8 cellular contexts compared by ENCODE assay signal in the genomic region with DNA sequence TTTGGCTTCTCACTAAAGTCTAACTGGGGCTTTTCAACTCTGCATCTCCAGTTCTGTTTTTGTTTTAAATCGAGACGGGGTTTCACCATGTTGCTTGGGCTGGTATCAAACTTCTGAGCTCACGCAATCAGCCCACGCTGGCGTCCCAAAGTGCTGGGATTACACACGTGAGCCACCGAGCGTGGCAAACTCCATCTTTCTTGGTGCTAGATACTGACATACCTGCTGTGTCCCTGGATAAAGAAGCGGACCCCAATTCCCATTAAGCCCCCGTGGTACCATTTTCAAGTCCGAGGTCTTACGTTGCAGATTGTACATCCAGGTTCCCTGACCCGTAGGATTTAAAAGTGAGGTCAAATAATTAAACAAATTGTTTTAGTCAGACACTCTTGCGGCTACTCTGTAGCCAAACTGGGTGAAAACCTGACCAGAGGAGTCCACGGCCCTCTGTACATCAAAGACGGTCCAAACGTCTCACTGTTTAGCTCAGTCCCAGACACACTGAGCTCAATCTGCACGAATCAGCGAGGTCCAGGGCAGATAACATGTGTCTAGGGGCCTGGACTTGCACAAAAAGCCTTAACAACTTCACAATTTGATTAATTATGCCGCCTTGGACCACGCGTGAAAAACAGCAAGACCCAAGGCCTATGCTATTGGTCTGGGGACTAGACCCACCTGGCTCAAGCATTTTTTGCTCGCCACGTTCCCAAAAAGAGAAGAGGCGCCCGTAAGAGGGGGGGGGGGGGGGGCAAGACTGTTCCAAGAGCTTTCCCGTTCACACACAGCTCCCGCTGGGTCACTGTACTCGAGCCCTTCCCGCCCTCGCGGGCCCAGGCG. TPM values are rescaled to one million over a fixed set of nuclear protein-coding genes. Genes with fewer than 3 reads are reported as not detected.
DNase-seq lines count a peak whose midpoint lies in the region; ATAC-seq, FAIRE-seq and TF ChIP-seq lines count a peak whose summit lies in the region.

No MANE protein-coding gene starts in this region.

- no peak overlapping the region for H2BK120ac ChIP-seq in H1 (replicated peaks; ENCODE audit: low read depth, low read length)

- peak overlapping the region; percentile 97 for H3K4me3 ChIP-seq in BE2C (ENCODE audit: low read depth, low read length)
- peak overlapping the region; percentile 95 to 99 (median 98) for H3K4me3 ChIP-seq in H1 (ENCODE audit: extremely low read depth in 1 of 4, insufficient read depth in 2 of 4, low read depth in 3 of 4, low read length in 4 of 4)
- H3K4me3 ChIP-seq in mononuclear cell (ENCODE audit: low read length), result peak overlapping the region; percentile 100
- peak overlapping the region; percentile 38 to 99 (median 99) for H3K4me3 ChIP-seq in thyroid gland (replicated peaks in 1 of 3)

- H2AK5ac ChIP-seq in H1 (ENCODE audit: low read depth, low read length), result peak overlapping the region; percentile 83; the same call in 1 of the 2 replicates

- H3K27me3 ChIP-seq in BE2C (no peaks in the 10 kb centered on the region), H1 (replicated peaks in 1 of 4; ENCODE audit: control insufficient read depth in 3 of 4, extremely low read depth in 1 of 4, insufficient read depth in 3 of 4, low read length in 3 of 4) (no peaks in the 10 kb centered on the region), mononuclear cell (ENCODE audit: insufficient read depth, low read length) (no peaks in the 10 kb centered on the region), thyroid gland (no peaks in the 10 kb centered on the region)

- peak overlapping the region; percentile 85 for H4K91ac ChIP-seq in H1 (replicated peaks; ENCODE audit: insufficient read length, low read length)

- TF ChIP-seq POLR2A in H1 (IDR thresholded peaks at IDR 0.05; ENCODE audit: control extremely low read depth in 1 of 2, low read depth in 2 of 2, low read length in 2 of 2), result no peak
- TF ChIP-seq POLR2A in thyroid gland (IDR thresholded peaks at IDR 0.05), result no peak
- TF ChIP-seq POLR2A in H54 (IDR thresholded peaks at IDR 0.05; ENCODE audit: low read depth, low read length), result no peak

- peak overlapping the region; percentile 80 for H3K4ac ChIP-seq in H1 (replicated peaks; ENCODE audit: insufficient read length, low read depth, low read length)

- 51% methylated on average over 22 of the region's 33 CpGs; no CpG with 5 or more reads in 1 of the 2 experiments for WGBS in H1 (ENCODE audit: extremely low coverage in 1 of 2, insufficient coverage in 1 of 2, insufficient read length in 1 of 2, insufficient replicate concordance in 2 of 2, low coverage in 1 of 2, low lambda C conversion rate in 2 of 2, missing lambda C conversion rate in 1 of 2), 2 experiments
- 29 to 30% methylated on average over 28 to 32 of the region's 33 CpGs for WGBS in thyroid gland, 2 donors

- peak overlapping the region; percentile 98 for H4K5ac ChIP-seq in H1 (ENCODE audit: insufficient read length, low read depth, low read length)

- H3K23ac ChIP-seq in H1 (ENCODE audit: insufficient read length), result no peak overlapping the region

- intact Hi-C loops in thyroid gland (cut with DNase I), result no loop called here

- H3K56ac ChIP-seq in H1 (replicated peaks; ENCODE audit: insufficient read length, low read depth, low read length), result peak overlapping the region; percentile 89

- H2BK20ac ChIP-seq in H1 (ENCODE audit: low read length), result no peak overlapping the region

- TF ChIP-seq EP300 in H1 (IDR thresholded peaks at IDR 0.05; ENCODE audit: borderline replicate concordance in 1 of 2, low read depth in 2 of 2, low read length in 2 of 2), result no peak

- peak overlapping the region; percentile 93; the same call in 1 of the 2 replicates for H4K8ac ChIP-seq in H1 (ENCODE audit: extremely low read depth, insufficient read depth, low read length)

- ATAC-seq in GM21723 (IDR thresholded peaks at IDR 0.05; ENCODE audit: unreplicated experiment) (peak; percentile 0), GM18909 (IDR thresholded peaks at IDR 0.05; ENCODE audit: poor library complexity, unreplicated experiment) (no peak)

- H3K79me1 ChIP-seq in H1 (ENCODE audit: low read depth, low read length), result peaks cover 6% of the 10 kb centered on the region; the same call in 1 of the 2 replicates

- H3K4me1 ChIP-seq in BE2C, result peaks cover 3% of the 10 kb centered on the region
- peaks cover 0 to 13% (median 6%) of the 10 kb centered on the region in 4 experiments; a peak in 4 of 7 replicates for H3K4me1 ChIP-seq in H1 (replicated peaks in 1 of 4; ENCODE audit: control insufficient read depth in 3 of 4, insufficient read depth in 4 of 4, low read length in 3 of 4)
- H3K4me1 ChIP-seq in mononuclear cell (ENCODE audit: insufficient read depth, low read length), result peaks cover 48% of the 10 kb centered on the region
- peaks cover 20 to 38% of the 10 kb centered on the region in 2 donors for H3K4me1 ChIP-seq in thyroid gland

- no peak overlapping the region for H2AFZ ChIP-seq in H1 (ENCODE audit: low read length)

- H3K23me2 ChIP-seq in H1 (ENCODE audit: low read depth, low read length), result peaks cover 4% of the 10 kb centered on the region; the same call in 1 of the 2 replicates

- peak overlapping the region; percentile 94 to 99 for H3K4me2 ChIP-seq in H1 (ENCODE audit: insufficient read depth in 1 of 2, low read depth in 2 of 2, low read length in 2 of 2)

- DNase-seq in BE2C, result peak; percentile 31
- peak; percentile 68 for DNase-seq in SK-N-DZ (ENCODE audit: low spot score)
- DNase-seq in H1 (ENCODE audit: low read depth in 1 of 2, low spot score in 2 of 2), result no peak
- peak in 1 of 2 donors; percentile 21 for DNase-seq in thyroid gland
- no peak for DNase-seq in H54 (ENCODE audit: insufficient read length, low spot score)

- TF ChIP-seq RAD21 in H1 (IDR thresholded peaks at IDR 0.05 in 1 of 2, conservative IDR thresholded peaks at IDR 0.05 in 1 of 2; ENCODE audit: low read depth in 2 of 2, low read length in 2 of 2), result no peak

- TF ChIP-seq CTCF in BE2C (IDR thresholded peaks at IDR 0.05; ENCODE audit: low read depth, low read length) (no peak), H1 (IDR thresholded peaks at IDR 0.05; ENCODE audit: control extremely low read depth in 1 of 3, insufficient read depth in 1 of 3, low read depth in 1 of 3, low read length in 3 of 3) (no peak), thyroid gland (IDR thresholded peaks at IDR 0.05) (no peak)

- peaks cover 4 to 19% of the 10 kb centered on the region in 2 experiments for H4K20me1 ChIP-seq in H1 (replicated peaks in 1 of 2; ENCODE audit: control insufficient read depth in 1 of 2, insufficient read depth in 2 of 2, low read length in 2 of 2)

- 0 out of 2 replicates have a peak overlapping the region, but pooled peaks have one; percentile 3 for H2BK15ac ChIP-seq in H1 (ENCODE audit: low read length)

- H3K18ac ChIP-seq in H1 (ENCODE audit: extremely low read depth, low read length), result peak overlapping the region; percentile 96

- H2BK12ac ChIP-seq in H1 (ENCODE audit: low read depth, low read length), result no peak overlapping the region

- peaks cover 43% of the 10 kb centered on the region for H3K36me3 ChIP-seq in BE2C
- peaks cover 12 to 38% (median 22%) of the 10 kb centered on the region in 4 experiments for H3K36me3 ChIP-seq in H1 (ENCODE audit: control insufficient read depth in 2 of 4, insufficient read depth in 4 of 4, low read length in 3 of 4)
- H3K36me3 ChIP-seq in thyroid gland, result peaks cover 5 to 16% of the 10 kb centered on the region in 2 donors

- peaks cover 34 to 92% of the 10 kb centered on the region in 2 experiments for H3K79me2 ChIP-seq in H1 (ENCODE audit: control insufficient read depth in 1 of 2, insufficient read depth in 2 of 2, low read length in 2 of 2)

- peak overlapping the region; percentile 93 to 97 (median 96) for H3K9ac ChIP-seq in H1 (replicated peaks in 1 of 4; ENCODE audit: extremely low read depth in 1 of 4, low read depth in 3 of 4, low read length in 3 of 4)

- POLR2A ChIA-PET in H1 (lab: Charles Lee; ENCODE audit: partially characterized antibody), result interaction anchor here (0.6 to 6.4 kb wide), 61 partner anchors 8 to 639 kb away, joined by 3 to 160 read pairs (median 4); partner anchors contain the start of genes ACO1, APTX, B4GALT1 and BAG1

- H3K27ac ChIP-seq in H1 (ENCODE audit: low read depth, low read length) (peak overlapping the region; percentile 94), thyroid gland (peak overlapping the region; percentile 94 to 100 (median 100))

- H3K14ac ChIP-seq in H1 (ENCODE audit: insufficient read length), result peak overlapping the region; percentile 50

- no peak for FAIRE-seq in H1 (lab: Jason Lieb, UNC)
- no peak for FAIRE-seq in H54 (lab: Jason Lieb, UNC)

- CTCF ChIA-PET in H1 (lab: Charles Lee; ENCODE audit: partially characterized antibody), result interaction anchor here (0.6 to 1.2 kb wide), 4 partner anchors 9 to 202 kb away, joined by 3 to 6 read pairs (median 3); no protein-coding TSS in a partner anchor

- H3K9me3 ChIP-seq in BE2C, result no peaks in the 10 kb centered on the region
- no peaks in the 10 kb centered on the region for H3K9me3 ChIP-seq in H1 (ENCODE audit: insufficient read depth in 2 of 2, low read depth in 1 of 2, low read length in 1 of 2)
- no peaks in the 10 kb centered on the region for H3K9me3 ChIP-seq in mononuclear cell (ENCODE audit: low read depth, low read length)
- no peaks in the 10 kb centered on the region for H3K9me3 ChIP-seq in thyroid gland

- peak overlapping the region; percentile 55 for H2BK5ac ChIP-seq in H1 (ENCODE audit: low read depth, low read length)

RNA-seq across cellular contexts. Expression of gene DNAJA1, which starts 0.7 kb away (rescaled TPM):
- 159 TPM for polyA plus RNA-seq in BE2C (2012; ENCODE audit: insufficient read depth, insufficient read length, low read depth)
- 289 and 292 TPM in 2 replicates for polyA plus RNA-seq in SK-N-DZ (2014; cell fraction: cytosol; rRNA removed)
- polyA plus RNA-seq in SK-N-DZ (2014; cell fraction: nucleus; rRNA removed), result 105 and 151 TPM in 2 replicates
- 159 and 169 TPM in 2 replicates for total RNA-seq in H1 (2021; fragmentation: NEBNext Ultra II Directional; extraction: Animal tissue kit (Norgen Biotek cat#: 25700))
- polyA plus RNA-seq in H1 (2011; rRNA removed), result 26.4 and 54.4 TPM in 2 replicates
- 71.6 TPM for polyA plus RNA-seq in H1 (2011; cell fraction: cytosol; rRNA removed)
- polyA plus RNA-seq in H1 (2011; cell fraction: nucleus; rRNA removed), result 19.5 TPM
- polyA plus RNA-seq in H1 (2012, experiment 1 of 2), result 107 to 156 TPM (median 119 TPM) in 4 replicates
- 16.9 TPM for polyA plus RNA-seq in H1 (2012, experiment 2 of 2)
- polyA plus RNA-seq in H1 (2013, experiment 1 of 2), result 109 TPM
- 112 TPM for polyA plus RNA-seq in H1 (2013, experiment 2 of 2)
- 60.3 and 63.9 TPM in 2 replicates for polyA minus RNA-seq in H1 (2011; rRNA and poly(A)+ RNA removed)
- polyA minus RNA-seq in H1 (2011; cell fraction: cytosol; rRNA and poly(A)+ RNA removed), result 68.3 TPM
- 45.2 TPM for polyA minus RNA-seq in H1 (2011; cell fraction: nucleus; rRNA and poly(A)+ RNA removed)
- 77.5 TPM for total RNA-seq in mononuclear cell
- total RNA-seq in thyroid gland, result 100 to 1,000 TPM in 2 of 4 donors, 10 to 100 TPM in 2; 81.8 to 118 (median 108) TPM

RNA-seq across cellular contexts. Expression of gene APTX, which starts 22.9 kb away (rescaled TPM):
- 43.6 TPM for polyA plus RNA-seq in BE2C (2012; ENCODE audit: insufficient read depth, insufficient read length, low read depth)
- polyA plus RNA-seq in SK-N-DZ (2014; cell fraction: cytosol; rRNA removed), result 49.4 and 55.3 TPM in 2 replicates
- polyA plus RNA-seq in SK-N-DZ (2014; cell fraction: nucleus; rRNA removed), result 36.0 and 43.3 TPM in 2 replicates
- total RNA-seq in H1 (2021; fragmentation: NEBNext Ultra II Directional; extraction: Animal tissue kit (Norgen Biotek cat#: 25700)), result 40.7 and 41.0 TPM in 2 replicates
- polyA plus RNA-seq in H1 (2011; rRNA removed), result 19.7 and 29.9 TPM in 2 replicates
- polyA plus RNA-seq in H1 (2011; cell fraction: cytosol; rRNA removed), result 41.5 TPM
- polyA plus RNA-seq in H1 (2011; cell fraction: nucleus; rRNA removed), result 22.4 TPM
- 42.1 to 53.9 TPM (median 48.2 TPM) in 4 replicates for polyA plus RNA-seq in H1 (2012, experiment 1 of 2)
- 14.4 TPM for polyA plus RNA-seq in H1 (2012, experiment 2 of 2)
- 31.5 TPM for polyA plus RNA-seq in H1 (2013, experiment 1 of 2)
- polyA plus RNA-seq in H1 (2013, experiment 2 of 2), result 29.1 TPM
- 24.0 and 24.2 TPM in 2 replicates for polyA minus RNA-seq in H1 (2011; rRNA and poly(A)+ RNA removed)
- 23.4 TPM for polyA minus RNA-seq in H1 (2011; cell fraction: cytosol; rRNA and poly(A)+ RNA removed)
- polyA minus RNA-seq in H1 (2011; cell fraction: nucleus; rRNA and poly(A)+ RNA removed), result 39.8 TPM
- total RNA-seq in mononuclear cell, result 23.2 TPM
- total RNA-seq in thyroid gland, result 10 to 100 TPM; 20.7 to 40.2 (median 28.3) TPM

RNA-seq across cellular contexts. Expression of gene SMU1, which starts 52.1 kb away (rescaled TPM):
- polyA plus RNA-seq in BE2C (2012; ENCODE audit: insufficient read depth, insufficient read length, low read depth), result 11.1 TPM
- polyA plus RNA-seq in SK-N-DZ (2014; cell fraction: cytosol; rRNA removed), result 26.0 and 27.4 TPM in 2 replicates
- 11.3 and 12.8 TPM in 2 replicates for polyA plus RNA-seq in SK-N-DZ (2014; cell fraction: nucleus; rRNA removed)
- total RNA-seq in H1 (2021; fragmentation: NEBNext Ultra II Directional; extraction: Animal tissue kit (Norgen Biotek cat#: 25700)), result 25.2 and 26.0 TPM in 2 replicates
- 6.5 and 8.4 TPM in 2 replicates for polyA plus RNA-seq in H1 (2011; rRNA removed)
- polyA plus RNA-seq in H1 (2011; cell fraction: cytosol; rRNA removed), result 10.7 TPM
- polyA plus RNA-seq in H1 (2011; cell fraction: nucleus; rRNA removed), result 4.8 TPM
- 15.7 to 24.6 TPM (median 17.7 TPM) in 4 replicates for polyA plus RNA-seq in H1 (2012, experiment 1 of 2)
- 2.2 TPM for polyA plus RNA-seq in H1 (2012, experiment 2 of 2)
- 11.1 TPM for polyA plus RNA-seq in H1 (2013, experiment 1 of 2)
- 11.1 TPM for polyA plus RNA-seq in H1 (2013, experiment 2 of 2)
- 23.3 and 27.1 TPM in 2 replicates for polyA minus RNA-seq in H1 (2011; rRNA and poly(A)+ RNA removed)
- polyA minus RNA-seq in H1 (2011; cell fraction: cytosol; rRNA and poly(A)+ RNA removed), result 14.6 TPM
- 8.9 TPM for polyA minus RNA-seq in H1 (2011; cell fraction: nucleus; rRNA and poly(A)+ RNA removed)
- 25.5 TPM for total RNA-seq in mononuclear cell
- total RNA-seq in thyroid gland, result 10 to 100 TPM; 19.8 to 24.2 (median 22.1) TPM

Comparison
In these comparisons a context has a peak if more than half of its experiments do, and no peak if none do; other contexts are left out.
1. DNase-seq: peak in BE2C (single experiment) and SK-N-DZ (single experiment); none in H1 (0 of 2) and H54 (single experiment).
2. Peak in every context shown above with its lines, with median percentiles within 50 percentile points of each other: H3K4me3 ChIP-seq.